ENCODE assay signal across 1 cellular context in the genomic region with DNA sequence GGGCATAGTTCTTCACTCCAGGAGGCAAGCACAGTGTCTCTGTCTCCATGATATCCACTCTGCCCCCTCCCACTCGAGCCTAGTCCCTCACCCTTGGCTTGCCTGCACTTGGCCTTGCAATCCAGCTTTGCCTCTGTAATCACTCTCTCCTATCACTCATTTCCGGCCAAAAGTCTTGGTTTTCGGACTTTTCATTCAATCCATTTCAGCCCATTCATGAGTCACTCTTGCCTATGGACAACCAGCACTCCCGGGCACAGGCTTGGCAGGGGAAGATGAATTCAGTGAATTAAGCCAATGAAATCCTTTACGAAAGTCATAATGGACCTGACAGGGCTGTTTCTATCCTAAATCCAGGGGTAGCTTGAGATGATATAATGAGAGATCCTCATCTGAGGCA.
TF ChIP-seq lines count a peak whose summit lies in the region.

No MANE protein-coding gene starts in this region.

TF ChIP-seq in SK-N-SH, 30 proteins besides CTCF, POLR2A, EP300 and RAD21 (continued from another document):
- TF ChIP-seq, protein P1, sequence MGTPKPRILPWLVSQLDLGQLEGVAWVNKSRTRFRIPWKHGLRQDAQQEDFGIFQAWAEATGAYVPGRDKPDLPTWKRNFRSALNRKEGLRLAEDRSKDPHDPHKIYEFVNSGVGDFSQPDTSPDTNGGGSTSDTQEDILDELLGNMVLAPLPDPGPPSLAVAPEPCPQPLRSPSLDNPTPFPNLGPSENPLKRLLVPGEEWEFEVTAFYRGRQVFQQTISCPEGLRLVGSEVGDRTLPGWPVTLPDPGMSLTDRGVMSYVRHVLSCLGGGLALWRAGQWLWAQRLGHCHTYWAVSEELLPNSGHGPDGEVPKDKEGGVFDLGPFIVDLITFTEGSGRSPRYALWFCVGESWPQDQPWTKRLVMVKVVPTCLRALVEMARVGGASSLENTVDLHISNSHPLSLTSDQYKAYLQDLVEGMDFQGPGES (IDR thresholded peaks at IDR 0.05; ENCODE audit: low read depth, low read length): no peak
- TF ChIP-seq ELF1 (IDR thresholded peaks at IDR 0.05) (no peak), TEAD4 (IDR thresholded peaks at IDR 0.05; ENCODE audit: borderline replicate concordance, insufficient read depth) (no peak)
